Comparison of ENCODE assay signal across 8 cellular contexts in genomic region chr16:28549301-28549899, GRCh38. TPM values are rescaled to one million over a fixed set of nuclear protein-coding genes. Genes with fewer than 3 reads are reported as not detected.
DNase-seq lines count a peak whose midpoint lies in the region; ATAC-seq and TF ChIP-seq lines count a peak whose summit lies in the region.

No MANE protein-coding gene starts in this region.

- DNase-seq in stimulated activated naive CD4-positive, alpha-beta T cell (lab: John Stamatoyannopoulos, UW) = peak in 4 of 6 experiments; percentile 6 to 59 (median 32)
- DNase-seq in stimulated activated naive CD4-positive, alpha-beta T cell treated with Interleukin-2 at 50 U/mL for 16 hours (lab: John Stamatoyannopoulos, UW) = no peak
- peak; percentile 54 for DNase-seq in NOMO-1 treated with dmso at 0.1 percent for 144 hours (lab: John Stamatoyannopoulos, UW; ENCODE audit: unreplicated experiment)
- DNase-seq in dermis blood vessel endothelial cell = peak; percentile 69
- DNase-seq in renal cortical epithelial cell (ENCODE audit: low read depth) = peak; percentile 36
- no peak for DNase-seq in NCI-H774 (lab: John Stamatoyannopoulos, UW)
- no peak for DNase-seq in omental fat pad (ENCODE audit: low spot score)

- ATAC-seq in GM19324 (IDR thresholded peaks at IDR 0.05; ENCODE audit: low FRiP score, unreplicated experiment) (no peak), omental fat pad (ENCODE audit: low FRiP score) (no peak)

- no peak for TF ChIP-seq CTCF in omental fat pad (IDR thresholded peaks at IDR 0.05)

RNA-seq across cellular contexts. Expression of gene SGF29, which starts 4.3 kb away (rescaled TPM):
- total RNA-seq in dermis blood vessel endothelial cell (8.7 and 10.0 TPM in 2 replicates), renal cortical epithelial cell (6.1 and 11.8 TPM in 2 replicates), omental fat pad (10 to 100 TPM; 18.0 to 22.6 (median 19.1) TPM)

RNA-seq across cellular contexts. Expression of gene NUPR1, which starts 10.6 kb away (rescaled TPM):
- 3.8 and 4.9 TPM in 2 replicates for total RNA-seq in dermis blood vessel endothelial cell
- 1.4 and 3.0 TPM in 2 replicates for total RNA-seq in renal cortical epithelial cell
- 10 to 100 TPM; 20.2 to 56.4 (median 40.1) TPM for total RNA-seq in omental fat pad

RNA-seq across cellular contexts. Expression of gene IL27, which starts 42.8 kb away (rescaled TPM):
- total RNA-seq in dermis blood vessel endothelial cell (not detected in 2 replicates), renal cortical epithelial cell (not detected in 2 replicates), omental fat pad (under 1 TPM in 1 of 4 donors, not detected in 3; 0.48 TPM)

RNA-seq across cellular contexts. Expression of gene SULT1A2, which starts 47.5 kb away (rescaled TPM):
- 0.14 TPM in 1 of 2 replicates, not detected in the other for total RNA-seq in dermis blood vessel endothelial cell
- total RNA-seq in renal cortical epithelial cell = 0.45 TPM in 1 of 2 replicates, not detected in the other
- 1 to 10 TPM in 3 of 4 donors, under 1 TPM in 1; 0.79 to 5.0 (median 2.4) TPM for total RNA-seq in omental fat pad

RNA-seq across cellular contexts. Expression of gene APOBR, which starts 55.0 kb away (rescaled TPM):
- under 0.01 and 0.05 TPM in 2 replicates for total RNA-seq in dermis blood vessel endothelial cell
- total RNA-seq in renal cortical epithelial cell = 0.05 TPM in 1 of 2 replicates, not detected in the other
- total RNA-seq in omental fat pad = 10 to 100 TPM in 2 of 4 donors, 1 to 10 TPM in 2; 1.5 to 15.6 (median 7.6) TPM

Comparison
In these comparisons a context has a peak if more than half of its experiments do, and no peak if none do; other contexts are left out.
1. DNase-seq: peak in stimulated activated naive CD4-positive, alpha-beta T cell (4 of 6), NOMO-1 treated with dmso at 0.1 percent for 144 hours (single experiment), dermis blood vessel endothelial cell (single experiment) and renal cortical epithelial cell (single experiment); none in stimulated activated naive CD4-positive, alpha-beta T cell treated with Interleukin-2 at 50 U/mL for 16 hours (single experiment), NCI-H774 (single experiment) and omental fat pad (single experiment).